In the genomic region with DNA sequence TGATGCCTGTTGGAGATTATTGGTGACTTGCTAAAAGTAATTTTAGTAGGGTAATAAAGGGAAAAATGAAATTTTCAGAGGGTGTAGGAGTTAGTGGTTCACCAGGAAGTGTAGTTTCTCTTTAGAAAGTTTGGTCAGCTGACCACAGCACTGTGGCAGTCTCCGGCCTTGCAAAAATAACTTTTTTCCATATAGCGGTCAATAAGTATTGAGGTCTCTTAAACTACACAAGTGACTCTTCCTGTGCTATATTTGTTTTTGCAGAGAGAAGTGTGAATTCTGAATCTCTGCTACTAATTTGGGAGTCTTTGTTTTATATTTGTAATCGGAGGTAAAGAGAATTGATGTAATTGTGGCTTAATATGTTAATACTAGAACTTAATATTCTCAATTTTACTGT, we compare ENCODE assay signal across 14 cellular contexts. TPM values are rescaled to one million over a fixed set of nuclear protein-coding genes. Genes with fewer than 3 reads are reported as not detected.
A peak's percentile ranks its signal among the peaks of the same experiment; 100 is the strongest.
DNase-seq lines count a peak whose midpoint lies in the region; ATAC-seq, FAIRE-seq and TF ChIP-seq lines count a peak whose summit lies in the region.
"Had no signal": no experiment of that assay in that cellular context is flagged by ENCODE, and none has a peak within 500 bp of the region (broad histone marks: within the 10 kb centered on the region; RNA-seq: fewer than 3 reads in every experiment).

No MANE protein-coding gene starts in this region.

- 0 out of 3 replicates have a peak overlapping the region, but pooled peaks have one; percentile 7 for H3K4me2 ChIP-seq in A549

- H3K27ac Mint-ChIP-seq in glutamatergic neuron (ENCODE audit: unreplicated experiment), result no peak overlapping the region
- no peak overlapping the region for H3K27ac Mint-ChIP-seq in activated CD8-positive, alpha-beta memory T cell treated with anti-CD3 and anti-CD28 coated beads, Interleukin-2, amount 10 ng/mL, durations not matched to agents 7 days and 5 days

- H3K4me1 ChIP-seq in A549 (peaks cover 70% of the 10 kb centered on the region), tibial artery (peaks cover 0 to 26% (median 3%) of the 10 kb centered on the region in 4 donors), gastroesophageal sphincter (peaks cover 4 to 58% (median 6%) of the 10 kb centered on the region in 3 donors)

- POLR2A ChIA-PET in A549 (lab: Yijun Ruan, JAX), result no interaction called here

- DNase-seq in A549 (ENCODE audit: low read depth in 1 of 2, low spot score in 1 of 2) (no peak), tibial artery (no peak), glutamatergic neuron (no peak)
- no peak for DNase-seq in activated CD8-positive, alpha-beta memory T cell treated with anti-CD3 and anti-CD28 coated beads, Interleukin-2, amount 10 ng/mL, durations not matched to agents 7 days and 5 days
- DNase-seq: activated CD8-positive, alpha-beta memory T cell treated with anti-CD3 and anti-CD28 coated beads, Interleukin-2, amount 50 U/mL, for 4 hours; heart right ventricle; NCI-H226; stimulated activated naive CD8-positive, alpha-beta T cell treated with anti-CD3 and anti-CD28 coated beads, Interleukin-15, Interleukin-2, amounts not matched to agents 100 U/mL and 50 U/mL, for 24 hours; SW 1271 had no signal

- no peak overlapping the region for H3K27ac ChIP-seq in A549
- no peak overlapping the region for H3K27ac ChIP-seq in tibial artery
- H3K27ac ChIP-seq in gastroesophageal sphincter, result no peak overlapping the region
- H3K27ac ChIP-seq: skin epidermis had no signal

- H3K4me3 ChIP-seq in A549 (no peak overlapping the region), tibial artery (no peak overlapping the region), gastroesophageal sphincter (no peak overlapping the region)
- H3K4me3 ChIP-seq: heart right ventricle, skin epidermis had no signal

- ATAC-seq in A549 (no peak), GM19043 (IDR thresholded peaks at IDR 0.05; ENCODE audit: low read depth, unreplicated experiment) (peak; percentile 91), HG02763 (IDR thresholded peaks at IDR 0.05; ENCODE audit: unreplicated experiment) (peak; percentile 80), HG03565 (IDR thresholded peaks at IDR 0.05; ENCODE audit: unreplicated experiment) (peak; percentile 81), gastroesophageal sphincter (no peak)
- ATAC-seq in activated CD8-positive, alpha-beta memory T cell treated with anti-CD3 and anti-CD28 coated beads, Interleukin-2, amount 10 ng/mL, durations not matched to agents 7 days and 5 days, result no peak
- ATAC-seq: stimulated activated naive CD8-positive, alpha-beta T cell treated with anti-CD3 and anti-CD28 coated beads, Interleukin-15, Interleukin-2, amounts not matched to agents 100 U/mL and 50 U/mL, for 24 hours had no signal

- TF ChIP-seq EP300 in A549 (IDR thresholded peaks at IDR 0.05) (no peak), gastroesophageal sphincter (IDR thresholded peaks at IDR 0.05) (no peak)

- intact Hi-C loops in tibial artery (cut with DNase I; ENCODE audit: low total_unique reads), result no loop called here

- 61% methylated on average over 3 of the region's 3 CpGs for WGBS in A549 (ENCODE audit: missing lambda C conversion rate)
- 46 to 58% methylated on average over 2 to 3 of the region's 3 CpGs for whole genome bisulfite sequencing in gastroesophageal sphincter (ENCODE audit: low coverage in 1 of 2), 2 donors

- no peaks in the 10 kb centered on the region for H3K9me3 ChIP-seq in A549
- H3K9me3 ChIP-seq in tibial artery, result no peaks in the 10 kb centered on the region
- H3K9me3 ChIP-seq in gastroesophageal sphincter, result no peaks in the 10 kb centered on the region
- H3K9me3 ChIP-seq: heart right ventricle had no signal

- TF ChIP-seq CTCF in A549 (IDR thresholded peaks at IDR 0.05) (no peak), tibial artery (IDR thresholded peaks at IDR 0.05) (no peak), gastroesophageal sphincter (IDR thresholded peaks at IDR 0.05) (no peak), glutamatergic neuron (IDR thresholded peaks at IDR 0.05; ENCODE audit: partially characterized antibody, unreplicated experiment) (no peak)

- H3K27me3 Mint-ChIP-seq in glutamatergic neuron (ENCODE audit: unreplicated experiment), result peaks cover 2% of the 10 kb centered on the region
- no peaks in the 10 kb centered on the region for H3K27me3 Mint-ChIP-seq in activated CD8-positive, alpha-beta memory T cell treated with anti-CD3 and anti-CD28 coated beads, Interleukin-2, amount 10 ng/mL, durations not matched to agents 7 days and 5 days

- H3K36me3 ChIP-seq in tibial artery (no peaks in the 10 kb centered on the region), gastroesophageal sphincter (peaks cover 0 to 3% of the 10 kb centered on the region in 2 donors)

- CTCF ChIA-PET in A549 (lab: Yijun Ruan, JAX), result interaction anchor here (0.6 kb wide), 1 partner anchor 207 kb away, joined by 3 read pairs; no protein-coding TSS in a partner anchor
- CTCF ChIA-PET in activated CD8-positive, alpha-beta memory T cell treated with anti-CD3 and anti-CD28 coated beads, Interleukin-2, amount 10 ng/mL, durations not matched to agents 7 days and 5 days (lab: Charles Lee), result no interaction called here

- H3K27me3 ChIP-seq in tibial artery, result no peaks in the 10 kb centered on the region
- H3K27me3 ChIP-seq in gastroesophageal sphincter, result no peaks in the 10 kb centered on the region
- H3K27me3 ChIP-seq: heart right ventricle had no signal

- H3K4me3 Mint-ChIP-seq in glutamatergic neuron (ENCODE audit: unreplicated experiment), result no peak overlapping the region
- H3K4me3 Mint-ChIP-seq in activated CD8-positive, alpha-beta memory T cell treated with anti-CD3 and anti-CD28 coated beads, Interleukin-2, amount 10 ng/mL, durations not matched to agents 7 days and 5 days, result no peak overlapping the region

- no peaks in the 10 kb centered on the region for H3K36me3 Mint-ChIP-seq in glutamatergic neuron (ENCODE audit: unreplicated experiment)
- no peaks in the 10 kb centered on the region for H3K36me3 Mint-ChIP-seq in activated CD8-positive, alpha-beta memory T cell treated with anti-CD3 and anti-CD28 coated beads, Interleukin-2, amount 10 ng/mL, durations not matched to agents 7 days and 5 days

- FAIRE-seq in A549 (lab: Jason Lieb, UNC), result no peak

- H3K9me3 Mint-ChIP-seq in glutamatergic neuron (ENCODE audit: unreplicated experiment), result peaks cover 2% of the 10 kb centered on the region
- H3K9me3 Mint-ChIP-seq in activated CD8-positive, alpha-beta memory T cell treated with anti-CD3 and anti-CD28 coated beads, Interleukin-2, amount 10 ng/mL, durations not matched to agents 7 days and 5 days (ENCODE audit: low read depth), result no peaks in the 10 kb centered on the region

- peaks cover 20% of the 10 kb centered on the region for H3K4me1 Mint-ChIP-seq in glutamatergic neuron (ENCODE audit: low read depth, unreplicated experiment)
- peaks cover 6% of the 10 kb centered on the region for H3K4me1 Mint-ChIP-seq in activated CD8-positive, alpha-beta memory T cell treated with anti-CD3 and anti-CD28 coated beads, Interleukin-2, amount 10 ng/mL, durations not matched to agents 7 days and 5 days

- TF ChIP-seq RAD21 in A549 (conservative IDR thresholded peaks at IDR 0.05 in 1 of 2, IDR thresholded peaks at IDR 0.05 in 1 of 2), result no peak

- TF ChIP-seq POLR2A in A549 (IDR thresholded peaks at IDR 0.05; ENCODE audit: low read length) (no peak), gastroesophageal sphincter (IDR thresholded peaks at IDR 0.05) (no peak)

TF ChIP-seq in A549, 52 proteins besides CTCF, POLR2A, EP300 and RAD21:
- no peak for TF ChIP-seq TP53 (CRISPR knock-in tag; IDR thresholded peaks at IDR 0.05)
- no peak for TF ChIP-seq RCOR1 (IDR thresholded peaks at IDR 0.05; ENCODE audit: low read depth, low read length)
- TF ChIP-seq, protein P1, sequence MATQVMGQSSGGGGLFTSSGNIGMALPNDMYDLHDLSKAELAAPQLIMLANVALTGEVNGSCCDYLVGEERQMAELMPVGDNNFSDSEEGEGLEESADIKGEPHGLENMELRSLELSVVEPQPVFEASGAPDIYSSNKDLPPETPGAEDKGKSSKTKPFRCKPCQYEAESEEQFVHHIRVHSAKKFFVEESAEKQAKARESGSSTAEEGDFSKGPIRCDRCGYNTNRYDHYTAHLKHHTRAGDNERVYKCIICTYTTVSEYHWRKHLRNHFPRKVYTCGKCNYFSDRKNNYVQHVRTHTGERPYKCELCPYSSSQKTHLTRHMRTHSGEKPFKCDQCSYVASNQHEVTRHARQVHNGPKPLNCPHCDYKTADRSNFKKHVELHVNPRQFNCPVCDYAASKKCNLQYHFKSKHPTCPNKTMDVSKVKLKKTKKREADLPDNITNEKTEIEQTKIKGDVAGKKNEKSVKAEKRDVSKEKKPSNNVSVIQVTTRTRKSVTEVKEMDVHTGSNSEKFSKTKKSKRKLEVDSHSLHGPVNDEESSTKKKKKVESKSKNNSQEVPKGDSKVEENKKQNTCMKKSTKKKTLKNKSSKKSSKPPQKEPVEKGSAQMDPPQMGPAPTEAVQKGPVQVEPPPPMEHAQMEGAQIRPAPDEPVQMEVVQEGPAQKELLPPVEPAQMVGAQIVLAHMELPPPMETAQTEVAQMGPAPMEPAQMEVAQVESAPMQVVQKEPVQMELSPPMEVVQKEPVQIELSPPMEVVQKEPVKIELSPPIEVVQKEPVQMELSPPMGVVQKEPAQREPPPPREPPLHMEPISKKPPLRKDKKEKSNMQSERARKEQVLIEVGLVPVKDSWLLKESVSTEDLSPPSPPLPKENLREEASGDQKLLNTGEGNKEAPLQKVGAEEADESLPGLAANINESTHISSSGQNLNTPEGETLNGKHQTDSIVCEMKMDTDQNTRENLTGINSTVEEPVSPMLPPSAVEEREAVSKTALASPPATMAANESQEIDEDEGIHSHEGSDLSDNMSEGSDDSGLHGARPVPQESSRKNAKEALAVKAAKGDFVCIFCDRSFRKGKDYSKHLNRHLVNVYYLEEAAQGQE (IDR thresholded peaks at IDR 0.05), result no peak
- no peak for TF ChIP-seq CEBPB (IDR thresholded peaks at IDR 0.05)
TF ChIP-seq in A549: peak in this region for 0.

RNA-seq across cellular contexts. Expression of a gene that starts 24.3 kb away (rescaled TPM):
- polyA plus RNA-seq in A549 (2011; rRNA removed), result 105 and 149 TPM in 2 replicates
- polyA plus RNA-seq in A549 (2012; cell fraction: cytosol; rRNA removed), result 21.5 and 22.9 TPM in 2 replicates
- 9.2 and 10.1 TPM in 2 replicates for polyA plus RNA-seq in A549 (2012; cell fraction: nucleus; rRNA removed)
- polyA plus RNA-seq in A549 (2017; fragmentation: RNase III; extraction: RNeasy Plus Mini Kit Qiagen cat#74134 plus additional on column Dnase treatment), result 70.4 to 83.1 TPM (median 76.3 TPM) in 3 replicates
- 55.8 and 66.5 TPM in 2 replicates for polyA minus RNA-seq in A549 (2011; rRNA and poly(A)+ RNA removed)
- 100 to 1,000 TPM in 2 of 4 donors, 10 to 100 TPM in 2; 87.1 to 147 (median 100) TPM for total RNA-seq in gastroesophageal sphincter
- 106 TPM for total RNA-seq in glutamatergic neuron (ENCODE audit: unreplicated experiment)
- 10 to 100 TPM; 20.6 to 20.8 TPM for total RNA-seq in activated CD8-positive, alpha-beta memory T cell treated with anti-CD3 and anti-CD28 coated beads, Interleukin-2, amount 10 ng/mL, durations not matched to agents 7 days and 5 days

Comparison
In these comparisons a context has a peak if more than half of its experiments do, and no peak if none do; other contexts are left out.
1. ATAC-seq: peak in GM19043 (single experiment), HG02763 (single experiment) and HG03565 (single experiment); none in A549 (0 of 2), gastroesophageal sphincter (single experiment) and activated CD8-positive, alpha-beta memory T cell treated with anti-CD3 and anti-CD28 coated beads, Interleukin-2, amount 10 ng/mL, durations not matched to agents 7 days and 5 days (single experiment).